8 cellular contexts compared by ENCODE assay signal in genomic region chr19:17766543-17767131, GRCh38. TPM values are rescaled to one million over a fixed set of nuclear protein-coding genes. Genes with fewer than 3 reads are reported as not detected.
DNase-seq lines count a peak whose midpoint lies in the region; ATAC-seq and TF ChIP-seq lines count a peak whose summit lies in the region.

No MANE protein-coding gene starts in this region.

- no peaks in the 10 kb centered on the region for H4K20me1 ChIP-seq in DOHH2 (ENCODE audit: control insufficient read depth, insufficient read depth, low read depth, low read length)

- TF ChIP-seq CTCF in DOHH2 (IDR thresholded peaks at IDR 0.05; ENCODE audit: low read depth, low read length, poor library complexity, severe bottlenecking), result peak; percentile 72
- TF ChIP-seq CTCF in tibial nerve (IDR thresholded peaks at IDR 0.05), result peak; percentile 60 to 77 (median 66)

- H3K27me3 ChIP-seq in DOHH2 (ENCODE audit: control insufficient read depth, low read length), result no peaks in the 10 kb centered on the region
- H3K27me3 ChIP-seq in tibial nerve, result peaks cover 0 to 5% of the 10 kb centered on the region in 2 donors

- peak overlapping the region; percentile 40 for H3K4me2 ChIP-seq in DOHH2 (ENCODE audit: low read length)

- H3K9me3 ChIP-seq in DOHH2 (ENCODE audit: control insufficient read depth, insufficient read depth, low read length) (no peaks in the 10 kb centered on the region), tibial nerve (no peaks in the 10 kb centered on the region)

- H3K27ac ChIP-seq in DOHH2 (ENCODE audit: low read depth, low read length), result no peak overlapping the region
- H3K27ac ChIP-seq in tibial nerve, result peak overlapping the region in 1 of 4 donors; percentile 34

- no peaks in the 10 kb centered on the region for H3K79me2 ChIP-seq in DOHH2 (ENCODE audit: control insufficient read depth, low read length)

- H3F3A ChIP-seq in DOHH2 (ENCODE audit: control insufficient read depth, insufficient read depth), result 0 out of 2 replicates have a peak, but pooled peaks cover 3% of the 10 kb centered on the region

- H3K4me3 ChIP-seq in DOHH2 (ENCODE audit: low read length) (no peak overlapping the region), tibial nerve (no peak overlapping the region)

- DNase-seq in LHCN-M2 (ENCODE audit: low read depth) (peak; percentile 64), SK-MEL-5 (ENCODE audit: low read depth, low spot score) (peak; percentile 90), ecto neural progenitor cell (ENCODE audit: low spot score) (peak; percentile 86), lung microvascular endothelial cell (ENCODE audit: low read depth in 2 of 2) (peak; percentile 75 to 87), tibial nerve (ENCODE audit: low spot score in 2 of 2) (peak; percentile 76 to 77)

- no peak for ATAC-seq in HG03354 (IDR thresholded peaks at IDR 0.05; ENCODE audit: poor library complexity, severe bottlenecking, unreplicated experiment)
- ATAC-seq in HG03378 (IDR thresholded peaks at IDR 0.05; ENCODE audit: unreplicated experiment), result no peak

- peaks cover 7% of the 10 kb centered on the region for H3K4me1 ChIP-seq in DOHH2 (ENCODE audit: control insufficient read depth, low read length)
- peaks cover 0 to 13% (median 0%) of the 10 kb centered on the region in 4 donors for H3K4me1 ChIP-seq in tibial nerve

- H3K36me3 ChIP-seq in DOHH2 (ENCODE audit: control insufficient read depth, low read length) (peaks cover 70% of the 10 kb centered on the region), tibial nerve (no peaks in the 10 kb centered on the region)

- no peaks in the 10 kb centered on the region for H3K9me2 ChIP-seq in DOHH2 (replicated peaks; ENCODE audit: control insufficient read depth, low read length)

- no peak for TF ChIP-seq POLR2A in tibial nerve (IDR thresholded peaks at IDR 0.05)

- WGBS in tibial nerve, 2 donors, result 14 to 19% methylated on average over 16 to 29 of the region's 29 CpGs

- TF ChIP-seq EP300 in tibial nerve (IDR thresholded peaks at IDR 0.05), result peak in 1 of 2 donors; percentile 26

- in situ Hi-C loops in SK-MEL-5 (cut with HindIII; ENCODE audit: low pct_unique_long_range_greater_than_20kb, low sequenced_read_pairs), result no loop called here

RNA-seq across cellular contexts. Expression of gene FCHO1, which starts 15.4 kb away (rescaled TPM):
- total RNA-seq in LHCN-M2 (2014; rRNA removed) (0.06 and 0.80 TPM in 2 replicates), lung microvascular endothelial cell (0.20 and 0.65 TPM in 2 replicates), tibial nerve (1 to 10 TPM; 1.4 to 9.9 (median 3.0) TPM)
- polyA plus RNA-seq in LHCN-M2 (2012), result 0.09 TPM
- total RNA-seq in SK-MEL-5 (2014; rRNA removed; shearing (Covaris generic)), result 0.85 and 0.92 TPM in 2 replicates
- polyA plus RNA-seq in SK-MEL-5 (2015; cell fraction: cytosol; rRNA removed), result 1.4 and 1.5 TPM in 2 replicates
- 1.6 and 3.1 TPM in 2 replicates for polyA plus RNA-seq in SK-MEL-5 (2015; cell fraction: nucleus; rRNA removed)

RNA-seq across cellular contexts. Expression of gene B3GNT3, which starts 28.3 kb away (rescaled TPM):
- total RNA-seq in LHCN-M2 (2014; rRNA removed), result not detected in 2 replicates
- polyA plus RNA-seq in LHCN-M2 (2012), result not detected
- total RNA-seq in SK-MEL-5 (2014; rRNA removed; shearing (Covaris generic)), result not detected in 2 replicates
- polyA plus RNA-seq in SK-MEL-5 (2015; cell fraction: cytosol; rRNA removed), result 0.10 TPM in 1 of 2 replicates, not detected in the other
- not detected in 2 replicates for polyA plus RNA-seq in SK-MEL-5 (2015; cell fraction: nucleus; rRNA removed)
- 0.22 TPM in 1 of 2 replicates, not detected in the other for total RNA-seq in lung microvascular endothelial cell
- 1 to 10 TPM in 1 of 4 donors, under 1 TPM in 2, not detected in 1; 0.20 to 2.4 (median 0.44) TPM for total RNA-seq in tibial nerve

RNA-seq across cellular contexts. Expression of gene MAP1S, which starts 47.4 kb away (rescaled TPM):
- total RNA-seq in LHCN-M2 (2014; rRNA removed) (16.6 and 20.5 TPM in 2 replicates), lung microvascular endothelial cell (26.0 and 39.7 TPM in 2 replicates), tibial nerve (10 to 100 TPM; 23.4 to 39.3 (median 31.2) TPM)
- polyA plus RNA-seq in LHCN-M2 (2012), result 41.2 TPM
- 10.0 and 12.3 TPM in 2 replicates for total RNA-seq in SK-MEL-5 (2014; rRNA removed; shearing (Covaris generic))
- 53.0 and 55.2 TPM in 2 replicates for polyA plus RNA-seq in SK-MEL-5 (2015; cell fraction: cytosol; rRNA removed)
- polyA plus RNA-seq in SK-MEL-5 (2015; cell fraction: nucleus; rRNA removed), result 20.3 and 21.4 TPM in 2 replicates

RNA-seq across cellular contexts. Expression of gene INSL3, which starts 54.7 kb away (rescaled TPM):
- total RNA-seq in LHCN-M2 (2014; rRNA removed), result not detected in 2 replicates
- polyA plus RNA-seq in LHCN-M2 (2012), result not detected
- total RNA-seq in SK-MEL-5 (2014; rRNA removed; shearing (Covaris generic)), result not detected in 2 replicates
- not detected in 2 replicates for polyA plus RNA-seq in SK-MEL-5 (2015; cell fraction: cytosol; rRNA removed)
- polyA plus RNA-seq in SK-MEL-5 (2015; cell fraction: nucleus; rRNA removed), result not detected in 2 replicates
- total RNA-seq in lung microvascular endothelial cell, result not detected in 2 replicates
- not detected for total RNA-seq in tibial nerve
